In genomic region chr2:159010340-159010739, GRCh38 we compare ENCODE assay signal across 11 cellular contexts. TPM values are rescaled to one million over a fixed set of nuclear protein-coding genes. Genes with fewer than 3 reads are reported as not detected.
DNase-seq lines count a peak whose midpoint lies in the region; ATAC-seq and TF ChIP-seq lines count a peak whose summit lies in the region.
"Had no signal": no experiment of that assay in that cellular context is flagged by ENCODE, and none has a peak within 500 bp of the region (broad histone marks: within the 10 kb centered on the region; RNA-seq: fewer than 3 reads in every experiment).

No MANE protein-coding gene starts in this region.

- H3K9me3 ChIP-seq in PC-3 (ENCODE audit: low read length): 0 out of 2 replicates have a peak, but pooled peaks cover 4% of the 10 kb centered on the region

- peak; percentile 47 for ATAC-seq in activated CD4-positive, alpha-beta T cell treated with anti-CD3 and anti-CD28 coated beads for 36 hours
- ATAC-seq in PC-3: peak; percentile 89

- DNase-seq in activated CD4-positive, alpha-beta T cell treated with anti-CD3 and anti-CD28 coated beads for 36 hours: peak; percentile 18
- DNase-seq in activated CD4-positive, alpha-beta T cell treated with anti-CD3 and anti-CD28 coated beads, Interleukin-2, amount 10 ng/mL, durations not matched to agents 24 days and 14 days: no peak
- DNase-seq in PC-3: peak; percentile 71
- no peak for DNase-seq in endothelial cell (ENCODE audit: low spot score)
- peak; percentile 41 for DNase-seq in renal cortical epithelial cell (ENCODE audit: low read depth)
- no peak for DNase-seq in stimulated activated naive CD4-positive, alpha-beta T cell (lab: John Stamatoyannopoulos, UW)
- DNase-seq in NK-92 (lab: John Stamatoyannopoulos, UW; ENCODE audit: unreplicated experiment): no peak
- no peak for DNase-seq in NOMO-1 treated with dmso at 0.1 percent for 144 hours (lab: John Stamatoyannopoulos, UW; ENCODE audit: unreplicated experiment)
- DNase-seq: 8988T, NCI-H446, T-helper 1 cell had no signal

- no peaks in the 10 kb centered on the region for H3F3A ChIP-seq in PC-3 (ENCODE audit: low read length, unreplicated experiment)

- H3K36me3 Mint-ChIP-seq in activated CD4-positive, alpha-beta T cell treated with anti-CD3 and anti-CD28 coated beads for 36 hours (ENCODE audit: low read depth): peaks cover 3% of the 10 kb centered on the region
- H3K36me3 Mint-ChIP-seq in activated CD4-positive, alpha-beta T cell treated with anti-CD3 and anti-CD28 coated beads, Interleukin-2, amount 10 ng/mL, durations not matched to agents 24 days and 14 days (ENCODE audit: low read depth): no peaks in the 10 kb centered on the region
- H3K36me3 Mint-ChIP-seq in endothelial cell (ENCODE audit: low read depth, unreplicated experiment): peaks cover 56% of the 10 kb centered on the region

- no peak overlapping the region for H2AFZ ChIP-seq in PC-3 (ENCODE audit: low read length)

- H3K79me2 ChIP-seq in PC-3 (ENCODE audit: low read length): peaks cover 28% of the 10 kb centered on the region

- no peak overlapping the region for H3K9ac ChIP-seq in PC-3 (ENCODE audit: low read length)

- H3K4me1 Mint-ChIP-seq in activated CD4-positive, alpha-beta T cell treated with anti-CD3 and anti-CD28 coated beads for 36 hours: peaks cover 7% of the 10 kb centered on the region
- H3K4me1 Mint-ChIP-seq in activated CD4-positive, alpha-beta T cell treated with anti-CD3 and anti-CD28 coated beads, Interleukin-2, amount 10 ng/mL, durations not matched to agents 24 days and 14 days: no peaks in the 10 kb centered on the region
- H3K4me1 Mint-ChIP-seq in endothelial cell (ENCODE audit: unreplicated experiment): peaks cover 10% of the 10 kb centered on the region

- peaks cover 20% of the 10 kb centered on the region for H3K36me3 ChIP-seq in PC-3 (ENCODE audit: low read depth, low read length)

- no peak overlapping the region for H3K4me3 ChIP-seq in PC-3 (ENCODE audit: low read length)

- H3K27me3 ChIP-seq in PC-3 (ENCODE audit: low read length): no peaks in the 10 kb centered on the region

- TF ChIP-seq CTCF in PC-3 (conservative IDR thresholded peaks at IDR 0.05; ENCODE audit: low read depth, low read length): no peak
- no peak for TF ChIP-seq CTCF in endothelial cell (IDR thresholded peaks at IDR 0.05; ENCODE audit: unreplicated experiment)

- H3K27me3 Mint-ChIP-seq in activated CD4-positive, alpha-beta T cell treated with anti-CD3 and anti-CD28 coated beads for 36 hours: peaks cover 4% of the 10 kb centered on the region
- no peaks in the 10 kb centered on the region for H3K27me3 Mint-ChIP-seq in activated CD4-positive, alpha-beta T cell treated with anti-CD3 and anti-CD28 coated beads, Interleukin-2, amount 10 ng/mL, durations not matched to agents 24 days and 14 days
- H3K27me3 Mint-ChIP-seq in endothelial cell (ENCODE audit: unreplicated experiment): peaks cover 4% of the 10 kb centered on the region

- peak overlapping the region; percentile 58 for H3K4me2 ChIP-seq in PC-3 (ENCODE audit: low read length)

- H3K4me1 ChIP-seq in PC-3 (ENCODE audit: insufficient read depth, low read length): peaks cover 20% of the 10 kb centered on the region

- H3K4me3 Mint-ChIP-seq in activated CD4-positive, alpha-beta T cell treated with anti-CD3 and anti-CD28 coated beads for 36 hours: no peak overlapping the region
- H3K4me3 Mint-ChIP-seq in activated CD4-positive, alpha-beta T cell treated with anti-CD3 and anti-CD28 coated beads, Interleukin-2, amount 10 ng/mL, durations not matched to agents 24 days and 14 days: no peak overlapping the region
- H3K4me3 Mint-ChIP-seq in endothelial cell (ENCODE audit: unreplicated experiment): no peak overlapping the region

- no peak overlapping the region for H3K27ac Mint-ChIP-seq in activated CD4-positive, alpha-beta T cell treated with anti-CD3 and anti-CD28 coated beads for 36 hours
- H3K27ac Mint-ChIP-seq in activated CD4-positive, alpha-beta T cell treated with anti-CD3 and anti-CD28 coated beads, Interleukin-2, amount 10 ng/mL, durations not matched to agents 24 days and 14 days: no peak overlapping the region
- peak overlapping the region; percentile 32 for H3K27ac Mint-ChIP-seq in endothelial cell (ENCODE audit: unreplicated experiment)

- H3K27ac ChIP-seq in PC-3 (ENCODE audit: low read length): 0 out of 2 replicates have a peak overlapping the region, but pooled peaks have one; percentile 19

- no peaks in the 10 kb centered on the region for H4K20me1 ChIP-seq in PC-3 (ENCODE audit: low read length)

- no peaks in the 10 kb centered on the region for H3K9me2 ChIP-seq in PC-3 (replicated peaks; ENCODE audit: low read length)

- no TSS peak for BruUV-seq in PC-3 (replicated peaks; lab: Mats Ljungman, UMichigan)

- peaks cover 12% of the 10 kb centered on the region for H3K9me3 Mint-ChIP-seq in activated CD4-positive, alpha-beta T cell treated with anti-CD3 and anti-CD28 coated beads for 36 hours (ENCODE audit: low read depth)
- peaks cover 12% of the 10 kb centered on the region for H3K9me3 Mint-ChIP-seq in activated CD4-positive, alpha-beta T cell treated with anti-CD3 and anti-CD28 coated beads, Interleukin-2, amount 10 ng/mL, durations not matched to agents 24 days and 14 days
- peaks cover 12% of the 10 kb centered on the region for H3K9me3 Mint-ChIP-seq in endothelial cell (ENCODE audit: unreplicated experiment)

- POLR2A ChIA-PET in activated CD4-positive, alpha-beta T cell treated with anti-CD3 and anti-CD28 coated beads for 36 hours (lab: Charles Lee): no interaction called here
- POLR2A ChIA-PET in PC-3 (lab: Charles Lee; ENCODE audit: unreplicated experiment): no interaction called here

- intact Hi-C loops in activated CD4-positive, alpha-beta T cell treated with anti-CD3 and anti-CD28 coated beads for 36 hours (cut with DNase I, micrococcal nuclease): no loop called here
- intact Hi-C loops in activated CD4-positive, alpha-beta T cell treated with anti-CD3 and anti-CD28 coated beads, Interleukin-2, amount 10 ng/mL, durations not matched to agents 24 days and 14 days (cut with micrococcal nuclease): no loop called here
- intact Hi-C loops in PC-3 (cut with micrococcal nuclease): no loop called here

- CTCF ChIA-PET in activated CD4-positive, alpha-beta T cell treated with anti-CD3 and anti-CD28 coated beads for 36 hours (lab: Charles Lee): no interaction called here
- CTCF ChIA-PET in PC-3 (lab: Charles Lee): no interaction called here

RNA-seq across cellular contexts. Expression of gene TANC1, which starts 41.9 kb away (rescaled TPM):
- total RNA-seq in activated CD4-positive, alpha-beta T cell treated with anti-CD3 and anti-CD28 coated beads for 36 hours: 1 to 10 TPM in 1 of 2 experiments, under 1 TPM in 1; 0.89 to 1.1 TPM
- total RNA-seq in activated CD4-positive, alpha-beta T cell treated with anti-CD3 and anti-CD28 coated beads, Interleukin-2, amount 10 ng/mL, durations not matched to agents 24 days and 14 days: 0.33 and 0.37 TPM in 2 replicates
- total RNA-seq in PC-3 (2014; rRNA removed) (17.6 and 18.7 TPM in 2 replicates), endothelial cell (ENCODE audit: unreplicated experiment) (84.1 TPM), renal cortical epithelial cell (14.8 and 44.0 TPM in 2 replicates)

Comparison
In these comparisons a context has a peak if more than half of its experiments do, and no peak if none do; other contexts are left out.
1. DNase-seq: peak in activated CD4-positive, alpha-beta T cell treated with anti-CD3 and anti-CD28 coated beads for 36 hours (single experiment), PC-3 (single experiment) and renal cortical epithelial cell (single experiment); none in activated CD4-positive, alpha-beta T cell treated with anti-CD3 and anti-CD28 coated beads, Interleukin-2, amount 10 ng/mL, durations not matched to agents 24 days and 14 days (single experiment), endothelial cell (single experiment), stimulated activated naive CD4-positive, alpha-beta T cell (0 of 6), NK-92 (single experiment) and NOMO-1 treated with dmso at 0.1 percent for 144 hours (single experiment).